In the genomic region with DNA sequence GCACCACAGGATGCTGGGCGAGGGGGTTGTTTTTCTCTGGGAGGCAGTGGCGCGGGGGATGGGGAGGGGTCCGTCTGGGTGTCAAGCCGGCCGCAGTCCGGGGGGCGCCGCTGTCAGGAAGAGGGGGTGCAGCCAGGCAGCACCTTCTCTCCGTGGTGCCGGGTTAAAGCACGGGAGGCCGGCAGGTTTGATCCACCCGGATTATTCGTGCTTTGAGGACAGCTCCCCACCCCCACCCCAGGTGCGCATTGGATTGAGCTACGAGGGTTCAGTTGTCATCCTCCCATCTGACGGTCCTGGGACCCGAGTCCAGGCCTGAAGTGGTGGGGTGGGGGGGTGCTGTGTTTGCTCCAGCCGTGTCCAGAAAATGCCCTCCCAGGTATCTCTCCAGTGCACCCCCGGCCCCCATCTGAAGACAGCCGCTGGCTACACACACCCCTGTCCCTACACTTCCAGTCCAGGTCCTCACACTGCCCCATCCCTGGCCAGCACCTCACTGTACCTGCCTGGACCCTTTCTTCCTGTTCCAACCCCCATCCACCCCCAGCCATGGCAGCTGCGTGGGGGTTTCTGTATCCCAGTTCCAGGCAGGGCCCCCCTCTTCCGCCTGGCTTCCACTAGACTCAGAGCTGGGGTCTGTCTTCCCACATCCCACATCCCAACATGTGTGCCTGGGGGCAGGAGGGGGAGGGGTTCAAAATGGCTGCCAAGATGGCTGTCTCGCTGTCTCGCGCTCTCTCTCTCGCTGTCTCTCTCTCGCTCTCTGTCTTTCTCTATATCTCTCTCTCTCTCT, we compare ENCODE assay signal across 8 cellular contexts.
A peak's percentile ranks its signal among the peaks of the same experiment; 100 is the strongest.
DNase-seq lines count a peak whose midpoint lies in the region; FAIRE-seq and TF ChIP-seq lines count a peak whose summit lies in the region.
"Not testable (repeated sequence)": the region's sequence is repeated elsewhere in the genome, so short reads cannot be mapped to it uniquely, and the experiment has no call there.

No MANE protein-coding gene starts in this region.

- H2BK15ac ChIP-seq in neuronal stem cell (ENCODE audit: low read length), result not testable (repeated sequence)

- POLR2A ChIA-PET in CD4-positive, alpha-beta memory T cell (lab: Charles Lee; ENCODE audit: partially characterized antibody); SK-N-SH (lab: Yijun Ruan, JAX); endothelial cell of umbilical vein (lab: Charles Lee): not testable (repeated sequence)

- peak overlapping the region; percentile 87 for H2BK5ac ChIP-seq in neuronal stem cell (ENCODE audit: low read length)

- peak; percentile 8 for FAIRE-seq in endothelial cell of umbilical vein (lab: Jason Lieb, UNC)
- FAIRE-seq in keratinocyte (lab: Jason Lieb, UNC), result peak; percentile 5

- not testable (repeated sequence) for H3K9me1 ChIP-seq in endothelial cell of umbilical vein (replicated peaks; ENCODE audit: control insufficient read depth, extremely low read depth, insufficient read depth, low read length); keratinocyte (ENCODE audit: control insufficient read depth, extremely low read depth, insufficient read depth, low read length)

- H3K36me3 Mint-ChIP-seq in CD4-positive, alpha-beta memory T cell, result not testable (repeated sequence)

- not testable (repeated sequence) for TF ChIP-seq POLR2A in adrenal gland (IDR thresholded peaks at IDR 0.05); endothelial cell of umbilical vein (IDR thresholded peaks at IDR 0.05; ENCODE audit: low read depth, low read length)

- peak overlapping the region; percentile 73; the same call in 1 of the 2 replicates for H3K9ac ChIP-seq in SK-N-SH
- H3K9ac ChIP-seq in endothelial cell of umbilical vein (replicated peaks; ENCODE audit: extremely low read depth, insufficient read depth, low read length), result not testable (repeated sequence)
- peak overlapping the region; percentile 37 for H3K9ac ChIP-seq in keratinocyte (ENCODE audit: control insufficient read depth, extremely low read depth, insufficient read depth, low read length)
- H3K9ac ChIP-seq in neuronal stem cell (ENCODE audit: low read depth, low read length, poor library complexity), result peak overlapping the region; percentile 94

- H2AFZ ChIP-seq in SK-N-SH (ENCODE audit: low read depth); endothelial cell of umbilical vein (ENCODE audit: low read depth, low read length): not testable (repeated sequence)
- peak overlapping the region; percentile 8 for H2AFZ ChIP-seq in keratinocyte (ENCODE audit: control insufficient read depth, low read length)
- H2AFZ ChIP-seq in neuronal stem cell (ENCODE audit: low read length), result peak overlapping the region; percentile 73

- intact Hi-C loops in CD4-positive, alpha-beta memory T cell (cut with micrococcal nuclease), result not testable (repeated sequence)
- intact Hi-C loops in adrenal gland (cut with DNase I) (loop anchor here (10.0 kb wide), 1 partner anchor 114 kb away; a partner anchor contains a TSS), endothelial cell of umbilical vein (cut with micrococcal nuclease) (loop anchor here (10.0 kb wide), 1 partner anchor 596 kb away; a partner anchor contains a TSS)

- H3K27ac Mint-ChIP-seq in CD4-positive, alpha-beta memory T cell, result peak overlapping the region in 6 of 7 donors; percentile 66 to 90 (median 76)

- peak overlapping the region in 1 of 2 donors; percentile 24 for H3K4me3 ChIP-seq in CD4-positive, alpha-beta memory T cell (ENCODE audit: low read length in 2 of 2)
- H3K4me3 ChIP-seq in SK-N-SH (ENCODE audit: low read depth in 2 of 2, low read length in 1 of 2) (peak overlapping the region; percentile 62 to 68), adrenal gland (peak overlapping the region in 3 of 4 donors; percentile 25 to 91 (median 67)), endothelial cell of umbilical vein (replicated peaks in 1 of 3; ENCODE audit: insufficient read depth in 1 of 3, low read depth in 1 of 3, low read length in 3 of 3) (peak overlapping the region; percentile 5 to 70 (median 9)), keratinocyte (ENCODE audit: control insufficient read depth in 2 of 3, extremely low read depth in 1 of 3, insufficient read depth in 2 of 3, low read depth in 1 of 3, low read length in 3 of 3) (peak overlapping the region; percentile 27 to 63 (median 56)), neuronal stem cell (ENCODE audit: low read length in 2 of 2) (peak overlapping the region; percentile 64 to 94)

- not testable (repeated sequence) for H2BK12ac ChIP-seq in neuronal stem cell (ENCODE audit: low read length)

- H3K79me2 ChIP-seq in SK-N-SH (ENCODE audit: insufficient read depth) (peaks cover 60% of the 10 kb centered on the region), keratinocyte (ENCODE audit: control insufficient read depth, insufficient read depth, low read length) (peaks cover 23% of the 10 kb centered on the region)
- not testable (repeated sequence) for H3K79me2 ChIP-seq in endothelial cell of umbilical vein (ENCODE audit: control insufficient read depth, insufficient read depth, low read length)

- H3F3A ChIP-seq in SK-N-SH (replicated peaks; ENCODE audit: insufficient read depth), result peaks cover 12% of the 10 kb centered on the region

- dilution Hi-C loops in endothelial cell of umbilical vein (cut with MboI; ENCODE audit: extremely low pct_ligation_motif_present, low sequenced_read_pairs); keratinocyte (cut with MboI; ENCODE audit: extremely low pct_ligation_motif_present, low sequenced_read_pairs): not testable (repeated sequence)

- H3K9me2 ChIP-seq in SK-N-SH, result not testable (repeated sequence)

- not testable (repeated sequence) for H3K4ac ChIP-seq in neuronal stem cell (ENCODE audit: low read length)

- not testable (repeated sequence) for H4K91ac ChIP-seq in neuronal stem cell (ENCODE audit: low read depth, low read length, poor library complexity)

- H2AK5ac ChIP-seq in neuronal stem cell (ENCODE audit: low read depth, low read length), result peak overlapping the region; percentile 63

- not testable (repeated sequence) for TF ChIP-seq RAD21 in Ishikawa (IDR thresholded peaks at IDR 0.05; ENCODE audit: low read depth); SK-N-SH (IDR thresholded peaks at IDR 0.05; ENCODE audit: low read length)

- peak overlapping the region; percentile 43 for H4K8ac ChIP-seq in neuronal stem cell (ENCODE audit: low read depth, low read length)

- TF ChIP-seq EP300 in Ishikawa (IDR thresholded peaks at IDR 0.05; ENCODE audit: borderline replicate concordance); SK-N-SH (IDR thresholded peaks at IDR 0.05; ENCODE audit: borderline replicate concordance in 1 of 2, low read depth in 1 of 2, low read length in 1 of 2): not testable (repeated sequence)

- peak overlapping the region; percentile 93 for H3K18ac ChIP-seq in neuronal stem cell (ENCODE audit: low read length)

- CTCF ChIA-PET in CD4-positive, alpha-beta memory T cell (lab: Charles Lee; ENCODE audit: partially characterized antibody), result interaction anchor here (1.1 kb wide), 1 partner anchor 9 kb away, joined by 4 read pairs; no protein-coding TSS in a partner anchor
- CTCF ChIA-PET in SK-N-SH (lab: Yijun Ruan, JAX); endothelial cell of umbilical vein (lab: Charles Lee): not testable (repeated sequence)

- not testable (repeated sequence) for H3K23ac ChIP-seq in neuronal stem cell (ENCODE audit: low read depth, low read length, poor library complexity)

- BruUV-seq in endothelial cell of umbilical vein (replicated peaks; lab: Mats Ljungman, UMichigan), result TSS peak; percentile 10

- H3K27ac ChIP-seq in CD4-positive, alpha-beta memory T cell (ENCODE audit: low read depth, low read length); adrenal gland; endothelial cell of umbilical vein (ENCODE audit: insufficient read depth, low read depth, low read length); keratinocyte (ENCODE audit: control insufficient read depth, insufficient read depth, low read length): not testable (repeated sequence)
- H3K27ac ChIP-seq in SK-N-SH (ENCODE audit: low read depth in 2 of 2, low read length in 1 of 2) (peak overlapping the region in 1 of 2 experiments; percentile 64; a peak in 1 of 4 replicates), neuronal stem cell (replicated peaks; ENCODE audit: low read length) (peak overlapping the region; percentile 8), temporal lobe (ENCODE audit: low read depth, low read length) (peak overlapping the region; percentile 20)

- peak overlapping the region; percentile 79 to 89 (median 86) for H3K4me3 Mint-ChIP-seq in CD4-positive, alpha-beta memory T cell

- peaks cover 20% of the 10 kb centered on the region for H3K79me1 ChIP-seq in neuronal stem cell (ENCODE audit: low read depth, low read length)

- DNase-seq in CD4-positive, alpha-beta memory T cell; adrenal gland; endothelial cell of umbilical vein (ENCODE audit: low read depth, low spot score); keratinocyte (ENCODE audit: low read depth, low spot score); neuronal stem cell (ENCODE audit: low spot score): not testable (repeated sequence)
- DNase-seq in SK-N-SH, result peak; percentile 24

- not testable (repeated sequence) for TF ChIP-seq CTCF in SK-N-SH (IDR thresholded peaks at IDR 0.05); adrenal gland (IDR thresholded peaks at IDR 0.05); endothelial cell of umbilical vein (IDR thresholded peaks at IDR 0.05; ENCODE audit: extremely low read depth in 1 of 2, insufficient read depth in 1 of 2, low read depth in 1 of 2, low read length in 2 of 2); keratinocyte (optimal IDR thresholded peaks at IDR 0.05 in 1 of 3, IDR thresholded peaks at IDR 0.05 in 1 of 3, conservative IDR thresholded peaks at IDR 0.05 in 1 of 3; ENCODE audit: extremely low read depth in 1 of 3, insufficient read depth in 2 of 3, low read length in 3 of 3)

- peak overlapping the region; percentile 71 for H3K14ac ChIP-seq in neuronal stem cell (ENCODE audit: low read length)

- H4K20me1 ChIP-seq in SK-N-SH (ENCODE audit: insufficient read depth), result peaks cover 52% of the 10 kb centered on the region
- H4K20me1 ChIP-seq in endothelial cell of umbilical vein (replicated peaks; ENCODE audit: control insufficient read depth, extremely low read depth, insufficient read depth, low read length); keratinocyte (ENCODE audit: control insufficient read depth, extremely low read depth, insufficient read depth, low read length): not testable (repeated sequence)

- H3K4me1 Mint-ChIP-seq in CD4-positive, alpha-beta memory T cell, result peaks cover 17 to 39% (median 29%) of the 10 kb centered on the region in 4 donors

- H3K9me3 Mint-ChIP-seq in CD4-positive, alpha-beta memory T cell, result not testable (repeated sequence)

- not testable (repeated sequence) for H3K27me3 ChIP-seq in CD4-positive, alpha-beta memory T cell (ENCODE audit: insufficient read depth, low read length); SK-N-SH (ENCODE audit: insufficient read depth); adrenal gland; neuronal stem cell (ENCODE audit: control insufficient read depth in 3 of 3, insufficient read depth in 3 of 3, low read depth in 1 of 3, low read length in 3 of 3)
- H3K27me3 ChIP-seq in endothelial cell of umbilical vein (ENCODE audit: control insufficient read depth in 2 of 2, insufficient read depth in 2 of 2, low read length in 2 of 2) (peaks cover 13 to 17% of the 10 kb centered on the region in 2 experiments), keratinocyte (ENCODE audit: control insufficient read depth, extremely low read depth, insufficient read depth, low read length) (peaks cover 20% of the 10 kb centered on the region)

- H2BK120ac ChIP-seq in neuronal stem cell (ENCODE audit: low read depth, low read length), result not testable (repeated sequence)

- H3K36me3 ChIP-seq in CD4-positive, alpha-beta memory T cell (ENCODE audit: insufficient read depth, low read length); SK-N-SH (replicated peaks in 1 of 2; ENCODE audit: control insufficient read depth in 1 of 2, insufficient read depth in 2 of 2, low read length in 1 of 2); adrenal gland (replicated peaks in 1 of 2); endothelial cell of umbilical vein (ENCODE audit: control insufficient read depth in 2 of 2, extremely low read depth in 1 of 2, insufficient read depth in 2 of 2, low read length in 2 of 2); keratinocyte (ENCODE audit: control insufficient read depth in 2 of 2, extremely low read depth in 1 of 2, insufficient read depth in 2 of 2, low read length in 2 of 2); neuronal stem cell (replicated peaks in 1 of 2; ENCODE audit: control insufficient read depth in 2 of 2, insufficient read depth in 2 of 2, low read length in 2 of 2): not testable (repeated sequence)

- H3K4me1 ChIP-seq in CD4-positive, alpha-beta memory T cell (ENCODE audit: insufficient read depth, low read length), result peaks cover 15% of the 10 kb centered on the region
- H3K4me1 ChIP-seq in SK-N-SH (ENCODE audit: control insufficient read depth in 1 of 2, insufficient read depth in 2 of 2, low read depth in 1 of 2, low read length in 1 of 2), result peaks cover 3 to 14% of the 10 kb centered on the region in 2 experiments; a peak in 1 of 4 replicates
- H3K4me1 ChIP-seq in adrenal gland (replicated peaks in 1 of 2); endothelial cell of umbilical vein (ENCODE audit: control insufficient read depth, extremely low read depth, insufficient read depth, low read length); keratinocyte (ENCODE audit: control insufficient read depth, extremely low read depth, insufficient read depth, low read length); neuronal stem cell (ENCODE audit: control insufficient read depth in 2 of 2, insufficient read depth in 1 of 2, low read depth in 1 of 2, low read length in 2 of 2): not testable (repeated sequence)

- H3K4me2 ChIP-seq in SK-N-SH, result peak overlapping the region; percentile 81
- peak overlapping the region; percentile 47 for H3K4me2 ChIP-seq in endothelial cell of umbilical vein (ENCODE audit: insufficient read depth, low read length)
- H3K4me2 ChIP-seq in keratinocyte (ENCODE audit: control insufficient read depth, extremely low read depth, insufficient read depth, low read depth, low read length), result peak overlapping the region; percentile 45
- peak overlapping the region; percentile 89 for H3K4me2 ChIP-seq in neuronal stem cell (ENCODE audit: insufficient read depth, low read length, poor library complexity, severe bottlenecking)

- 55% methylated on average over 11 of the region's 29 CpGs for whole genome bisulfite sequencing in SK-N-SH (ENCODE audit: low lambda C conversion rate)
- 23 to 55% (median 30%) methylated on average over 12 to 28 of the region's 29 CpGs for WGBS in adrenal gland, 4 donors
- WGBS in neuronal stem cell (ENCODE audit: extremely low coverage in 2 of 2, insufficient read length in 2 of 2, insufficient replicate concordance in 1 of 2), 2 donors, result no CpG with 5 or more reads among the region's 29 CpGs

- not testable (repeated sequence) for H3K27me3 Mint-ChIP-seq in CD4-positive, alpha-beta memory T cell

- not testable (repeated sequence) for H3K9me3 ChIP-seq in CD4-positive, alpha-beta memory T cell (ENCODE audit: control insufficient read depth in 1 of 2, low read length in 2 of 2); SK-N-SH; adrenal gland (replicated peaks in 1 of 3); endothelial cell of umbilical vein (replicated peaks; ENCODE audit: control insufficient read depth, insufficient read depth, low read length); keratinocyte (ENCODE audit: control insufficient read depth, low read depth, low read length); neuronal stem cell (replicated peaks in 1 of 2; ENCODE audit: control insufficient read depth in 2 of 2, insufficient read depth in 1 of 2, low read depth in 1 of 2, low read length in 2 of 2)
